ENCODE assay signal across 8 cellular contexts in genomic region chr19:43574424-43575155, GRCh38.
DNase-seq lines count a peak whose midpoint lies in the region; ATAC-seq and TF ChIP-seq lines count a peak whose summit lies in the region.

No MANE protein-coding gene starts in this region.

- H3K4me3 ChIP-seq in OCI-LY3 (ENCODE audit: low read length): peak overlapping the region; percentile 99
- H3K4me3 ChIP-seq in duodenal mucosa (ENCODE audit: low read depth in 1 of 2, low read length in 2 of 2): peak overlapping the region; percentile 95 to 100

- H3K79me2 ChIP-seq in OCI-LY3 (ENCODE audit: low read length): peaks cover 12% of the 10 kb centered on the region

- no peaks in the 10 kb centered on the region; the same call in 1 of the 2 replicates for H3K27me3 ChIP-seq in OCI-LY3 (ENCODE audit: low read depth, low read length)
- H3K27me3 ChIP-seq in duodenal mucosa (ENCODE audit: control insufficient read depth in 1 of 2, insufficient read depth in 2 of 2, low read length in 2 of 2): no peaks in the 10 kb centered on the region

- peak overlapping the region; percentile 100 for H3K9ac ChIP-seq in OCI-LY3 (ENCODE audit: low read length)
- H3K9ac ChIP-seq in duodenal mucosa (ENCODE audit: low read depth in 1 of 2, low read length in 2 of 2): peak overlapping the region; percentile 93 to 97

- H3K9me3 ChIP-seq in OCI-LY3 (ENCODE audit: insufficient read depth, low read length) (no peaks in the 10 kb centered on the region), duodenal mucosa (ENCODE audit: control insufficient read depth in 1 of 2, low read length in 2 of 2) (no peaks in the 10 kb centered on the region)

- no peak for ATAC-seq in HG03159 (IDR thresholded peaks at IDR 0.05; ENCODE audit: unreplicated experiment)

- H3K4me1 ChIP-seq in OCI-LY3 (ENCODE audit: low read length): peaks cover 9% of the 10 kb centered on the region
- H3K4me1 ChIP-seq in duodenal mucosa (ENCODE audit: control insufficient read depth in 1 of 2, insufficient read depth in 2 of 2, low read length in 2 of 2): peaks cover 6 to 14% of the 10 kb centered on the region in 2 donors

- H2AFZ ChIP-seq in OCI-LY3 (ENCODE audit: low read depth, low read length): no peak overlapping the region

- TF ChIP-seq CTCF in OCI-LY3 (IDR thresholded peaks at IDR 0.05; ENCODE audit: low read depth, low read length) (no peak), nephron progenitor cell (IDR thresholded peaks at IDR 0.05) (no peak)

- H3K36me3 ChIP-seq in OCI-LY3 (replicated peaks; ENCODE audit: low read depth, low read length) (no peaks in the 10 kb centered on the region), duodenal mucosa (ENCODE audit: control insufficient read depth in 1 of 2, insufficient read depth in 2 of 2, low read length in 2 of 2) (peaks cover 0 to 6% of the 10 kb centered on the region in 2 donors)

- H3K36me3 Mint-ChIP-seq in nephron progenitor cell (ENCODE audit: low read depth): peaks cover 24% of the 10 kb centered on the region

- H3K27ac Mint-ChIP-seq in nephron progenitor cell: peak overlapping the region; percentile 95

- H3K9me3 Mint-ChIP-seq in nephron progenitor cell: no peaks in the 10 kb centered on the region

- peak overlapping the region; percentile 95 for H3K4me3 Mint-ChIP-seq in nephron progenitor cell

- peak; percentile 16 for DNase-seq in GM03348 (ENCODE audit: low spot score)
- DNase-seq in nephron progenitor cell: no peak
- no peak for DNase-seq in NCI-H524 (lab: John Stamatoyannopoulos, UW)
- DNase-seq in activated CD4-positive, alpha-beta T cell treated with anti-CD3 and anti-CD28 coated beads for 48 hours: no peak
- DNase-seq in T-helper 9 cell: no peak

- H4K20me1 ChIP-seq in OCI-LY3 (ENCODE audit: insufficient read depth, low read length): no peaks in the 10 kb centered on the region

- no peaks in the 10 kb centered on the region for H3K27me3 Mint-ChIP-seq in nephron progenitor cell (ENCODE audit: low read depth, poor library complexity)

- peak overlapping the region; percentile 51 for H3K27ac ChIP-seq in OCI-LY3 (ENCODE audit: low read length)
- H3K27ac ChIP-seq in duodenal mucosa (ENCODE audit: low read depth, low read length): no peak overlapping the region

- H3K4me1 Mint-ChIP-seq in nephron progenitor cell: peaks cover 53% of the 10 kb centered on the region

- peak overlapping the region; percentile 94 for H3K4me2 ChIP-seq in OCI-LY3 (ENCODE audit: low read length)
